ENCODE assay signal across 8 cellular contexts in the genomic region with DNA sequence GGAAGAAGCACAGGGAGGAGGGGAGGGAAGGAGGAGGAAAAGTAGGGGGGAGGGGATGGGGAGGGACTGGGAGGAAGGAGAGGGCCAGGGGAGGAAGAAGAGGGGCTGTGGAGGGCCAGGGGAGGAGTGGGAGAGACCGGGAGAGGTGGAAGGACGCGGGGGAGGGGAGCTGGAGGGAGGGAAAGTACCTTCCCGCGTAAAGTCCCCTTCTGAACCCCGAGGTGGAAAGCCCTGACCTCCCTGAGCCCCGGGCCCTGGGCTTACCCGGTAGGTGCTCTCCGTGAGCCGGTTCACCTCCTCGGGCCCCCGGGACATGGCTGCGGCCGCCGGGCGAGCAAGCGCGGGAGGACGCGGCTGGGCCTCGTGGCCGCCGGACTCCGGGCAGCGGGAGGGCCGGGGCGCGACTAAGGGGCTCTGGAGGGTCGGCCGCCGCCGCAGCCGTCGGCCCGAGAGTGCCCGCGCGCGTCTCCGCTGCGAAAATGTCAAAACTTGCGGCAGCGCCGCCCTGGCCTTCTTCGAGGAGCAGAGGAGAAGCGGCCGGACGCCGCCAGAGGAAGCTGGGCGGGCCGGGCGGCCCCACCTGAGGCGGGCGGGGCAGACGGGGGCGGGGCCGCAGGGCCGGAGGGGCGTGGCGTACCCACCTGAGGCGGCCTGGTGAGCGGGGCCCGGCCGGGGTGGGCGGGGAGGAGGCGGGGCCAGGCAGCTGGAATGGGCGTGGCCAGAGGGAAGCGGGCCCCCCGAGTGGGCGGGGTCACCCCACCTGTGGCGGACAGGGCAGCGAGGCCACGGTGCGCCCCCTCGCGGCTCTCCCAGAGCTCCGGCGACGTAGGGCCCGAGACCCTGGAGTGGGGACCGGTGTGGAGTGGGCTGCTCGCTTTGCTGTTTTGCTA. TPM values are rescaled to one million over a fixed set of nuclear protein-coding genes. Genes with fewer than 3 reads are reported as not detected.
A peak's percentile ranks its signal among the peaks of the same experiment; 100 is the strongest.
DNase-seq lines count a peak whose midpoint lies in the region; ATAC-seq, FAIRE-seq and TF ChIP-seq lines count a peak whose summit lies in the region.

A gene with protein sequence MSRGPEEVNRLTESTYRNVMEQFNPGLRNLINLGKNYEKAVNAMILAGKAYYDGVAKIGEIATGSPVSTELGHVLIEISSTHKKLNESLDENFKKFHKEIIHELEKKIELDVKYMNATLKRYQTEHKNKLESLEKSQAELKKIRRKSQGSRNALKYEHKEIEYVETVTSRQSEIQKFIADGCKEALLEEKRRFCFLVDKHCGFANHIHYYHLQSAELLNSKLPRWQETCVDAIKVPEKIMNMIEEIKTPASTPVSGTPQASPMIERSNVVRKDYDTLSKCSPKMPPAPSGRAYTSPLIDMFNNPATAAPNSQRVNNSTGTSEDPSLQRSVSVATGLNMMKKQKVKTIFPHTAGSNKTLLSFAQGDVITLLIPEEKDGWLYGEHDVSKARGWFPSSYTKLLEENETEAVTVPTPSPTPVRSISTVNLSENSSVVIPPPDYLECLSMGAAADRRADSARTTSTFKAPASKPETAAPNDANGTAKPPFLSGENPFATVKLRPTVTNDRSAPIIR (minus strand): TSS at position 553 of the 890 bp plus-strand sequence. CDS start 238 bp downstream, at position 315.

- peak; percentile 62 for TF ChIP-seq CTCF in D721Med (IDR thresholded peaks at IDR 0.05; ENCODE audit: insufficient read depth, missing control alignments)
- peak; percentile 79 for TF ChIP-seq CTCF in PC-9 (conservative IDR thresholded peaks at IDR 0.05)
- TF ChIP-seq CTCF in fibroblast of villous mesenchyme (IDR thresholded peaks at IDR 0.05; ENCODE audit: insufficient read depth, low read depth, low read length) = peak; percentile 68
- no peak for TF ChIP-seq CTCF in omental fat pad (IDR thresholded peaks at IDR 0.05)
- TF ChIP-seq CTCF in thyroid gland (IDR thresholded peaks at IDR 0.05) = peak in 5 of 6 experiments; percentile 71 to 89 (median 76)

- H3K9me2 ChIP-seq in PC-9 (ENCODE audit: insufficient read depth) = no peaks in the 10 kb centered on the region

- H3K4me3 ChIP-seq in HUES64 (ENCODE audit: low read length) (peak within 1 kb of the TSS; percentile 88), PC-9 (peak within 1 kb of the TSS; percentile 87), fibroblast of villous mesenchyme (ENCODE audit: low read depth, low read length) (peak within 1 kb of the TSS; percentile 78), thyroid gland (replicated peaks in 1 of 3) (peak within 1 kb of the TSS; percentile 41 to 77 (median 48))

- H3K36me3 ChIP-seq in HUES64 (ENCODE audit: insufficient read depth, low read length) = no peaks in the 10 kb centered on the region
- no peaks in the 10 kb centered on the region for H3K36me3 ChIP-seq in PC-9 (ENCODE audit: low read depth)
- no peaks in the 10 kb centered on the region for H3K36me3 ChIP-seq in thyroid gland

- peak; percentile 76 for ATAC-seq in GM21529 (IDR thresholded peaks at IDR 0.05; ENCODE audit: unreplicated experiment)
- peak; percentile 95 for ATAC-seq in omental fat pad (ENCODE audit: low FRiP score)

- WGBS in HUES64 = 1% methylated on average over 82 of the region's 82 CpGs
- 0 to 1% methylated on average over 13 to 19 of the region's 82 CpGs for WGBS in thyroid gland, 2 donors

- H2AFZ ChIP-seq in PC-9 = peak within 1 kb of the TSS; percentile 74

- POLR2A ChIA-PET in PC-9 (lab: Charles Lee; ENCODE audit: unreplicated experiment) = interaction anchor here (0.6 to 1.0 kb wide), 7 partner anchors 16 to 398 kb away, joined by 3 to 7 read pairs (median 5); no protein-coding TSS in a partner anchor

- H4K20me1 ChIP-seq in PC-9 (ENCODE audit: insufficient read depth) = peaks cover 21% of the 10 kb centered on the region

- H3K9me3 ChIP-seq in HUES64 (ENCODE audit: insufficient read depth, low read depth, low read length) = no peaks in the 10 kb centered on the region
- H3K9me3 ChIP-seq in PC-9 (ENCODE audit: insufficient read depth, low read depth) = no peaks in the 10 kb centered on the region
- H3K9me3 ChIP-seq in thyroid gland = no peaks in the 10 kb centered on the region

- FAIRE-seq in D721Med (lab: Jason Lieb, UNC) = no peak

- H3K27me3 ChIP-seq in HUES64 (ENCODE audit: insufficient read depth, low read length) (no peaks in the 10 kb centered on the region), PC-9 (ENCODE audit: insufficient read depth, low read depth) (no peaks in the 10 kb centered on the region), thyroid gland (no peaks in the 10 kb centered on the region)

- H3K79me2 ChIP-seq in PC-9 (ENCODE audit: low read depth) = peaks cover 44% of the 10 kb centered on the region

- H3K27ac ChIP-seq in HUES64 (ENCODE audit: low read depth, low read length) (peak within 1 kb of the TSS; percentile 89; the same call in 1 of the 2 replicates), PC-9 (peak within 1 kb of the TSS; percentile 85), thyroid gland (peak within 1 kb of the TSS; percentile 78 to 87 (median 82))

- intact Hi-C loops in PC-9 (cut with micrococcal nuclease; ENCODE audit: unreplicated experiment) = loop anchor here (1.0 to 5.0 kb wide), 4 partner anchors 19 to 378 kb away; no protein-coding TSS in a partner anchor
- intact Hi-C loops in thyroid gland (cut with DNase I) = loop anchor here (5.0 kb wide), 1 partner anchor 108 kb away; no protein-coding TSS in a partner anchor

- H3K4me1 ChIP-seq in HUES64 (ENCODE audit: insufficient read depth, low read length) = peaks cover 19% of the 10 kb centered on the region
- H3K4me1 ChIP-seq in PC-9 (replicated peaks; ENCODE audit: insufficient read depth) = peaks cover 29% of the 10 kb centered on the region
- H3K4me1 ChIP-seq in thyroid gland = peaks cover 3 to 9% of the 10 kb centered on the region in 2 donors

- BruUV-seq in PC-9 (replicated peaks; lab: Mats Ljungman, UMichigan) = no TSS peak

- peaks cover 22% of the 10 kb centered on the region; the same call in 1 of the 2 replicates for H3F3A ChIP-seq in PC-9 (ENCODE audit: insufficient read depth, low read depth)

- H3K9ac ChIP-seq in HUES64 (ENCODE audit: low read depth, low read length) = peak within 1 kb of the TSS; percentile 85

- H3K4me2 ChIP-seq in PC-9 = peak within 1 kb of the TSS; percentile 93

- peak; percentile 49 to 91 for TF ChIP-seq POLR2A in thyroid gland (IDR thresholded peaks at IDR 0.05)

- CTCF ChIA-PET in PC-9 (lab: Charles Lee) = interaction anchor here (0.6 to 1.6 kb wide), 11 partner anchors 9 to 336 kb away, joined by 3 to 14 read pairs (median 6); no protein-coding TSS in a partner anchor

- peak; percentile 43 for DNase-seq in D721Med (ENCODE audit: insufficient read length, low spot score)
- DNase-seq in PC-9 = peak; percentile 76 to 100
- peak; percentile 55 to 71 for DNase-seq in activated T-helper 1 cell treated with anti-CD3 and anti-CD28 coated beads, Interleukin-2, amount 50 U/mL, for 16 hours (ENCODE audit: low read depth in 1 of 2, low spot score in 1 of 2)
- peak; percentile 84 for DNase-seq in fibroblast of villous mesenchyme (ENCODE audit: low read depth)
- DNase-seq in omental fat pad (ENCODE audit: low spot score) = peak; percentile 57
- DNase-seq in thyroid gland = peak; percentile 95 to 97

RNA-seq across cellular contexts. Expression of the gene that starts here (rescaled TPM):
- polyA plus RNA-seq in HUES64 (2013, experiment 1 of 2) = 17.7 TPM
- 19.3 TPM for polyA plus RNA-seq in HUES64 (2013, experiment 2 of 2)
- total RNA-seq in PC-9 (2021) (89.4 and 102 TPM in 2 replicates), fibroblast of villous mesenchyme (6.4 and 9.1 TPM in 2 replicates), omental fat pad (1 to 10 TPM; 2.5 to 6.3 (median 3.0) TPM), thyroid gland (10 to 100 TPM; 15.3 to 28.2 (median 19.8) TPM)

Comparison
In these comparisons a context has a peak if more than half of its experiments do, and no peak if none do; other contexts are left out.
1. Peak in every context shown above with its lines: DNase-seq, ATAC-seq, H3K4me3 ChIP-seq and H3K27ac ChIP-seq.
2. DNase-seq: peak in every context shown above with its lines; median percentile 96 in thyroid gland; 88 in PC-9; 84 in fibroblast of villous mesenchyme; 63 in activated T-helper 1 cell treated with anti-CD3 and anti-CD28 coated beads, Interleukin-2, amount 50 U/mL, for 16 hours; 57 in omental fat pad; 43 in D721Med.
3. CTCF ChIP-seq: peak in D721Med (single experiment), PC-9 (single experiment), fibroblast of villous mesenchyme (single experiment) and thyroid gland (5 of 6); none in omental fat pad (0 of 3).